Comparison of ENCODE assay signal across 1 cellular context in genomic region chr7:7765422-7765821, GRCh38.
A peak's percentile ranks its signal among the peaks of the same experiment; 100 is the strongest.
TF ChIP-seq lines count a peak whose summit lies in the region.

No MANE protein-coding gene starts in this region.

TF ChIP-seq in GM12878, 131 proteins besides CTCF, POLR2A, EP300 and RAD21 (continued from another document and continues in another):
- TF ChIP-seq USF2 (IDR thresholded peaks at IDR 0.05; ENCODE audit: borderline replicate concordance, low read depth, low read length) (no peak), SMAD5 (IDR thresholded peaks at IDR 0.05; ENCODE audit: low read depth) (no peak), ZNF622 (IDR thresholded peaks at IDR 0.05) (no peak), PAX5 (IDR thresholded peaks at IDR 0.05; ENCODE audit: borderline replicate concordance, low read depth, low read length) (peak; percentile 55; the same call in 1 of the 2 replicates), FOXM1 (IDR thresholded peaks at IDR 0.05; ENCODE audit: low read depth, low read length) (peak; percentile 92), HDGF (IDR thresholded peaks at IDR 0.05) (no peak), ZSCAN29 (IDR thresholded peaks at IDR 0.05) (no peak), IKZF1 (conservative IDR thresholded peaks at IDR 0.05) (no peak), TCF7 (IDR thresholded peaks at IDR 0.05; ENCODE audit: borderline replicate concordance) (peak; percentile 27; the same call in 1 of the 2 replicates), NR2F1 (conservative IDR thresholded peaks at IDR 0.05) (peak; percentile 96), ESRRA (IDR thresholded peaks at IDR 0.05; ENCODE audit: low read length) (no peak), ZBED1 (IDR thresholded peaks at IDR 0.05; ENCODE audit: borderline replicate concordance) (peak; percentile 61; the same call in 1 of the 2 replicates), ASH2L (IDR thresholded peaks at IDR 0.05; ENCODE audit: borderline replicate concordance, low read depth) (no peak), JUND (IDR thresholded peaks at IDR 0.05; ENCODE audit: low read depth, low read length) (peak; percentile 47; the same call in 1 of the 2 replicates), SMC3 (IDR thresholded peaks at IDR 0.05; ENCODE audit: borderline replicate concordance, low read length) (no peak), CHD2 (IDR thresholded peaks at IDR 0.05; ENCODE audit: borderline replicate concordance, low read depth, low read length) (no peak), ZBTB11 (CRISPR knock-in tag; IDR thresholded peaks at IDR 0.05) (no peak), YY1 (IDR thresholded peaks at IDR 0.05; ENCODE audit: low read depth, low read length) (no peak), BCL11A (IDR thresholded peaks at IDR 0.05; ENCODE audit: low read depth, low read length) (peak; percentile 92), PML (IDR thresholded peaks at IDR 0.05; ENCODE audit: low read length) (0 out of 2 replicates have a peak, but pooled peaks have one; percentile 40), CEBPB (IDR thresholded peaks at IDR 0.05; ENCODE audit: borderline replicate concordance in 1 of 2, low read depth in 2 of 2, low read length in 2 of 2) (no peak; a peak in 1 of 4 replicates), KDM1A (IDR thresholded peaks at IDR 0.05; ENCODE audit: borderline replicate concordance) (no peak), USF1 (IDR thresholded peaks at IDR 0.05; ENCODE audit: borderline replicate concordance, extremely low read length, insufficient read depth, low read depth, low read length) (no peak), CREB1 (IDR thresholded peaks at IDR 0.05; ENCODE audit: low read depth) (peak; percentile 36; the same call in 1 of the 2 replicates), EED (IDR thresholded peaks at IDR 0.05; ENCODE audit: low read depth) (peak; percentile 42; the same call in 1 of the 2 replicates), TAF1 (IDR thresholded peaks at IDR 0.05; ENCODE audit: borderline replicate concordance, low read depth, low read length) (no peak)
- TF ChIP-seq, protein P1, sequence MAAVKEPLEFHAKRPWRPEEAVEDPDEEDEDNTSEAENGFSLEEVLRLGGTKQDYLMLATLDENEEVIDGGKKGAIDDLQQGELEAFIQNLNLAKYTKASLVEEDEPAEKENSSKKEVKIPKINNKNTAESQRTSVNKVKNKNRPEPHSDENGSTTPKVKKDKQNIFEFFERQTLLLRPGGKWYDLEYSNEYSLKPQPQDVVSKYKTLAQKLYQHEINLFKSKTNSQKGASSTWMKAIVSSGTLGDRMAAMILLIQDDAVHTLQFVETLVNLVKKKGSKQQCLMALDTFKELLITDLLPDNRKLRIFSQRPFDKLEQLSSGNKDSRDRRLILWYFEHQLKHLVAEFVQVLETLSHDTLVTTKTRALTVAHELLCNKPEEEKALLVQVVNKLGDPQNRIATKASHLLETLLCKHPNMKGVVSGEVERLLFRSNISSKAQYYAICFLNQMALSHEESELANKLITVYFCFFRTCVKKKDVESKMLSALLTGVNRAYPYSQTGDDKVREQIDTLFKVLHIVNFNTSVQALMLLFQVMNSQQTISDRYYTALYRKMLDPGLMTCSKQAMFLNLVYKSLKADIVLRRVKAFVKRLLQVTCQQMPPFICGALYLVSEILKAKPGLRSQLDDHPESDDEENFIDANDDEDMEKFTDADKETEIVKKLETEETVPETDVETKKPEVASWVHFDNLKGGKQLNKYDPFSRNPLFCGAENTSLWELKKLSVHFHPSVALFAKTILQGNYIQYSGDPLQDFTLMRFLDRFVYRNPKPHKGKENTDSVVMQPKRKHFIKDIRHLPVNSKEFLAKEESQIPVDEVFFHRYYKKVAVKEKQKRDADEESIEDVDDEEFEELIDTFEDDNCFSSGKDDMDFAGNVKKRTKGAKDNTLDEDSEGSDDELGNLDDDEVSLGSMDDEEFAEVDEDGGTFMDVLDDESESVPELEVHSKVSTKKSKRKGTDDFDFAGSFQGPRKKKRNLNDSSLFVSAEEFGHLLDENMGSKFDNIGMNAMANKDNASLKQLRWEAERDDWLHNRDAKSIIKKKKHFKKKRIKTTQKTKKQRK (IDR thresholded peaks at IDR 0.05; ENCODE audit: low read depth, low read length) = no peak
- TF ChIP-seq, protein P2, sequence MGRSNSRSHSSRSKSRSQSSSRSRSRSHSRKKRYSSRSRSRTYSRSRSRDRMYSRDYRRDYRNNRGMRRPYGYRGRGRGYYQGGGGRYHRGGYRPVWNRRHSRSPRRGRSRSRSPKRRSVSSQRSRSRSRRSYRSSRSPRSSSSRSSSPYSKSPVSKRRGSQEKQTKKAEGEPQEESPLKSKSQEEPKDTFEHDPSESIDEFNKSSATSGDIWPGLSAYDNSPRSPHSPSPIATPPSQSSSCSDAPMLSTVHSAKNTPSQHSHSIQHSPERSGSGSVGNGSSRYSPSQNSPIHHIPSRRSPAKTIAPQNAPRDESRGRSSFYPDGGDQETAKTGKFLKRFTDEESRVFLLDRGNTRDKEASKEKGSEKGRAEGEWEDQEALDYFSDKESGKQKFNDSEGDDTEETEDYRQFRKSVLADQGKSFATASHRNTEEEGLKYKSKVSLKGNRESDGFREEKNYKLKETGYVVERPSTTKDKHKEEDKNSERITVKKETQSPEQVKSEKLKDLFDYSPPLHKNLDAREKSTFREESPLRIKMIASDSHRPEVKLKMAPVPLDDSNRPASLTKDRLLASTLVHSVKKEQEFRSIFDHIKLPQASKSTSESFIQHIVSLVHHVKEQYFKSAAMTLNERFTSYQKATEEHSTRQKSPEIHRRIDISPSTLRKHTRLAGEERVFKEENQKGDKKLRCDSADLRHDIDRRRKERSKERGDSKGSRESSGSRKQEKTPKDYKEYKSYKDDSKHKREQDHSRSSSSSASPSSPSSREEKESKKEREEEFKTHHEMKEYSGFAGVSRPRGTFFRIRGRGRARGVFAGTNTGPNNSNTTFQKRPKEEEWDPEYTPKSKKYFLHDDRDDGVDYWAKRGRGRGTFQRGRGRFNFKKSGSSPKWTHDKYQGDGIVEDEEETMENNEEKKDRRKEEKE (IDR thresholded peaks at IDR 0.05) = no peak
- TF ChIP-seq, protein P3, sequence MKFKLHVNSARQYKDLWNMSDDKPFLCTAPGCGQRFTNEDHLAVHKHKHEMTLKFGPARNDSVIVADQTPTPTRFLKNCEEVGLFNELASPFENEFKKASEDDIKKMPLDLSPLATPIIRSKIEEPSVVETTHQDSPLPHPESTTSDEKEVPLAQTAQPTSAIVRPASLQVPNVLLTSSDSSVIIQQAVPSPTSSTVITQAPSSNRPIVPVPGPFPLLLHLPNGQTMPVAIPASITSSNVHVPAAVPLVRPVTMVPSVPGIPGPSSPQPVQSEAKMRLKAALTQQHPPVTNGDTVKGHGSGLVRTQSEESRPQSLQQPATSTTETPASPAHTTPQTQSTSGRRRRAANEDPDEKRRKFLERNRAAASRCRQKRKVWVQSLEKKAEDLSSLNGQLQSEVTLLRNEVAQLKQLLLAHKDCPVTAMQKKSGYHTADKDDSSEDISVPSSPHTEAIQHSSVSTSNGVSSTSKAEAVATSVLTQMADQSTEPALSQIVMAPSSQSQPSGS (IDR thresholded peaks at IDR 0.05; ENCODE audit: low read length) = peak; percentile 93
- TF ChIP-seq, protein P4, sequence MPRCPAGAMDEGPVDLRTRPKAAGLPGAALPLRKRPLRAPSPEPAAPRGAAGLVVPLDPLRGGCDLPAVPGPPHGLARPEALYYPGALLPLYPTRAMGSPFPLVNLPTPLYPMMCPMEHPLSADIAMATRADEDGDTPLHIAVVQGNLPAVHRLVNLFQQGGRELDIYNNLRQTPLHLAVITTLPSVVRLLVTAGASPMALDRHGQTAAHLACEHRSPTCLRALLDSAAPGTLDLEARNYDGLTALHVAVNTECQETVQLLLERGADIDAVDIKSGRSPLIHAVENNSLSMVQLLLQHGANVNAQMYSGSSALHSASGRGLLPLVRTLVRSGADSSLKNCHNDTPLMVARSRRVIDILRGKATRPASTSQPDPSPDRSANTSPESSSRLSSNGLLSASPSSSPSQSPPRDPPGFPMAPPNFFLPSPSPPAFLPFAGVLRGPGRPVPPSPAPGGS (IDR thresholded peaks at IDR 0.05; ENCODE audit: borderline replicate concordance, insufficient read depth, low read depth, low read length, poor library complexity, severe bottlenecking) = peak; percentile 70
- TF ChIP-seq, protein P5, sequence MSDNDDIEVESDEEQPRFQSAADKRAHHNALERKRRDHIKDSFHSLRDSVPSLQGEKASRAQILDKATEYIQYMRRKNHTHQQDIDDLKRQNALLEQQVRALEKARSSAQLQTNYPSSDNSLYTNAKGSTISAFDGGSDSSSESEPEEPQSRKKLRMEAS (IDR thresholded peaks at IDR 0.05; ENCODE audit: low read depth, low read length) = no peak
- TF ChIP-seq, protein P6, sequence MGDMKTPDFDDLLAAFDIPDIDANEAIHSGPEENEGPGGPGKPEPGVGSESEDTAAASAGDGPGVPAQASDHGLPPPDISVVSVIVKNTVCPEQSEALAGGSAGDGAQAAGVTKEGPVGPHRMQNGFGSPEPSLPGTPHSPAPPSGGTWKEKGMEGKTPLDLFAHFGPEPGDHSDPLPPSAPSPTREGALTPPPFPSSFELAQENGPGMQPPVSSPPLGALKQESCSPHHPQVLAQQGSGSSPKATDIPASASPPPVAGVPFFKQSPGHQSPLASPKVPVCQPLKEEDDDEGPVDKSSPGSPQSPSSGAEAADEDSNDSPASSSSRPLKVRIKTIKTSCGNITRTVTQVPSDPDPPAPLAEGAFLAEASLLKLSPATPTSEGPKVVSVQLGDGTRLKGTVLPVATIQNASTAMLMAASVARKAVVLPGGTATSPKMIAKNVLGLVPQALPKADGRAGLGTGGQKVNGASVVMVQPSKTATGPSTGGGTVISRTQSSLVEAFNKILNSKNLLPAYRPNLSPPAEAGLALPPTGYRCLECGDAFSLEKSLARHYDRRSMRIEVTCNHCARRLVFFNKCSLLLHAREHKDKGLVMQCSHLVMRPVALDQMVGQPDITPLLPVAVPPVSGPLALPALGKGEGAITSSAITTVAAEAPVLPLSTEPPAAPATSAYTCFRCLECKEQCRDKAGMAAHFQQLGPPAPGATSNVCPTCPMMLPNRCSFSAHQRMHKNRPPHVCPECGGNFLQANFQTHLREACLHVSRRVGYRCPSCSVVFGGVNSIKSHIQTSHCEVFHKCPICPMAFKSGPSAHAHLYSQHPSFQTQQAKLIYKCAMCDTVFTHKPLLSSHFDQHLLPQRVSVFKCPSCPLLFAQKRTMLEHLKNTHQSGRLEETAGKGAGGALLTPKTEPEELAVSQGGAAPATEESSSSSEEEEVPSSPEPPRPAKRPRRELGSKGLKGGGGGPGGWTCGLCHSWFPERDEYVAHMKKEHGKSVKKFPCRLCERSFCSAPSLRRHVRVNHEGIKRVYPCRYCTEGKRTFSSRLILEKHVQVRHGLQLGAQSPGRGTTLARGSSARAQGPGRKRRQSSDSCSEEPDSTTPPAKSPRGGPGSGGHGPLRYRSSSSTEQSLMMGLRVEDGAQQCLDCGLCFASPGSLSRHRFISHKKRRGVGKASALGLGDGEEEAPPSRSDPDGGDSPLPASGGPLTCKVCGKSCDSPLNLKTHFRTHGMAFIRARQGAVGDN (IDR thresholded peaks at IDR 0.05) = no peak
- TF ChIP-seq, protein P7, sequence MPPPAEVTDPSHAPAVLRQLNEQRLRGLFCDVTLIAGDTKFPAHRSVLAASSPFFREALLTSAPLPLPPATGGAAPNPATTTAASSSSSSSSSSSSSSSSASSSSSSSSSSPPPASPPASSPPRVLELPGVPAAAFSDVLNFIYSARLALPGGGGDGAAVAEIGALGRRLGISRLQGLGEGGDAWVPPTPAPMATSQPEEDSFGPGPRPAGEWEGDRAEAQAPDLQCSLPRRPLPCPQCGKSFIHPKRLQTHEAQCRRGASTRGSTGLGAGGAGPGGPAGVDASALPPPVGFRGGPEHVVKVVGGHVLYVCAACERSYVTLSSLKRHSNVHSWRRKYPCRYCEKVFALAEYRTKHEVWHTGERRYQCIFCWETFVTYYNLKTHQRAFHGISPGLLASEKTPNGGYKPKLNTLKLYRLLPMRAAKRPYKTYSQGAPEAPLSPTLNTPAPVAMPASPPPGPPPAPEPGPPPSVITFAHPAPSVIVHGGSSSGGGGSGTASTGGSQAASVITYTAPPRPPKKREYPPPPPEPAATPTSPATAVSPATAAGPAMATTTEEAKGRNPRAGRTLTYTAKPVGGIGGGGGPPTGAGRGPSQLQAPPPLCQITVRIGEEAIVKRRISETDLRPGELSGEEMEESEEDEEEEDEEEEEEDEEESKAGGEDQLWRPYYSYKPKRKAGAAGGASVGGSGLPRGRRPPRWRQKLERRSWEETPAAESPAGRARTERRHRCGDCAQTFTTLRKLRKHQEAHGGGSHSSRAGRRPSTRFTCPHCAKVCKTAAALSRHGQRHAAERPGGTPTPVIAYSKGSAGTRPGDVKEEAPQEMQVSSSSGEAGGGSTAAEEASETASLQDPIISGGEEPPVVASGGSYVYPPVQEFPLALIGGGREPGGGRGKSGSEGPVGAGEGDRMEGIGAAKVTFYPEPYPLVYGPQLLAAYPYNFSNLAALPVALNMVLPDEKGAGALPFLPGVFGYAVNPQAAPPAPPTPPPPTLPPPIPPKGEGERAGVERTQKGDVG (CRISPR knock-in tag; IDR thresholded peaks at IDR 0.05) = no peak
